Comparison of ENCODE assay signal across 19 cellular contexts in genomic region chr17:72425133-72425795, GRCh38.
DNase-seq lines count a peak whose midpoint lies in the region; ATAC-seq and TF ChIP-seq lines count a peak whose summit lies in the region.
"Had no signal": no experiment of that assay in that cellular context is flagged by ENCODE, and none has a peak within 500 bp of the region (broad histone marks: within the 10 kb centered on the region; RNA-seq: fewer than 3 reads in every experiment).

No MANE protein-coding gene starts in this region.

- no peak overlapping the region for H3K4me3 Mint-ChIP-seq in activated CD8-positive, alpha-beta T cell treated with anti-CD3 and anti-CD28 coated beads for 36 hours
- no peak overlapping the region for H3K4me3 Mint-ChIP-seq in activated CD8-positive, alpha-beta T cell treated with anti-CD3 and anti-CD28 coated beads, Interleukin-2, amount 10 ng/mL, durations not matched to agents 7 days and 5 days
- H3K4me3 Mint-ChIP-seq in T-helper 17 cell: no peak overlapping the region
- H3K4me3 Mint-ChIP-seq in stimulated activated memory B cell treated with anti-CD40 and anti-IgM and Interleukin-4, amounts not matched to agents 10 μg/mL and 1 μg/mL and 100 μg/mL, for 72 hours: no peak overlapping the region
- H3K4me3 Mint-ChIP-seq in stimulated activated naive CD8-positive, alpha-beta T cell treated with anti-CD3 and anti-CD28 coated beads, Interleukin-15, amount 100 ng/mL, for 72 hours: no peak overlapping the region
- H3K4me3 Mint-ChIP-seq: CD4-positive, alpha-beta T cell had no signal

- intact Hi-C loops in activated CD8-positive, alpha-beta T cell treated with anti-CD3 and anti-CD28 coated beads for 36 hours (cut with micrococcal nuclease): no loop called here
- intact Hi-C loops in colonic mucosa (cut with DNase I): loop anchor here (5.0 kb wide), 2 partner anchors 168 to 303 kb away; partner anchors contain the start of gene SOX9

- POLR2A ChIA-PET in activated CD8-positive, alpha-beta T cell treated with anti-CD3 and anti-CD28 coated beads for 36 hours (lab: Charles Lee): interaction anchor here (0.6 kb wide), 1 partner anchor 379 kb away, joined by 4 read pairs; no protein-coding TSS in a partner anchor
- POLR2A ChIA-PET in activated CD8-positive, alpha-beta T cell treated with anti-CD3 and anti-CD28 coated beads, Interleukin-2, amount 10 ng/mL, durations not matched to agents 7 days and 5 days (lab: Charles Lee): no interaction called here

- no peak overlapping the region for H3K27ac Mint-ChIP-seq in activated CD8-positive, alpha-beta T cell treated with anti-CD3 and anti-CD28 coated beads for 36 hours
- no peak overlapping the region for H3K27ac Mint-ChIP-seq in activated CD8-positive, alpha-beta T cell treated with anti-CD3 and anti-CD28 coated beads, Interleukin-2, amount 10 ng/mL, durations not matched to agents 7 days and 5 days
- H3K27ac Mint-ChIP-seq in T-helper 17 cell: peak overlapping the region; percentile 32
- H3K27ac Mint-ChIP-seq in stimulated activated memory B cell treated with anti-CD40 and anti-IgM and Interleukin-4, amounts not matched to agents 10 μg/mL and 1 μg/mL and 100 μg/mL, for 72 hours: peak overlapping the region; percentile 79
- H3K27ac Mint-ChIP-seq in stimulated activated naive CD8-positive, alpha-beta T cell treated with anti-CD3 and anti-CD28 coated beads, Interleukin-15, amount 100 ng/mL, for 72 hours: peak overlapping the region in 1 of 2 donors; percentile 12
- H3K27ac Mint-ChIP-seq: CD4-positive, alpha-beta T cell had no signal

- no peaks in the 10 kb centered on the region for H3K9me3 Mint-ChIP-seq in activated CD8-positive, alpha-beta T cell treated with anti-CD3 and anti-CD28 coated beads for 36 hours
- H3K9me3 Mint-ChIP-seq in activated CD8-positive, alpha-beta T cell treated with anti-CD3 and anti-CD28 coated beads, Interleukin-2, amount 10 ng/mL, durations not matched to agents 7 days and 5 days (ENCODE audit: insufficient read depth): no peaks in the 10 kb centered on the region
- peaks cover 5% of the 10 kb centered on the region for H3K9me3 Mint-ChIP-seq in stimulated activated memory B cell treated with anti-CD40 and anti-IgM and Interleukin-4, amounts not matched to agents 10 μg/mL and 1 μg/mL and 100 μg/mL, for 72 hours
- no peaks in the 10 kb centered on the region for H3K9me3 Mint-ChIP-seq in stimulated activated naive CD8-positive, alpha-beta T cell treated with anti-CD3 and anti-CD28 coated beads, Interleukin-15, amount 100 ng/mL, for 72 hours
- H3K9me3 Mint-ChIP-seq: CD4-positive, alpha-beta T cell had no signal

- H3K27ac ChIP-seq in colonic mucosa: no peak overlapping the region
- H3K27ac ChIP-seq: GM23248, KMS-11, SJCRH30 had no signal

- H3K36me3 ChIP-seq in colonic mucosa: no peaks in the 10 kb centered on the region
- H3K36me3 ChIP-seq: HAP-1, SJCRH30 had no signal

- in situ Hi-C loops in GM18951 (cut with MboI; ENCODE audit: low sequenced_read_pairs, unreplicated experiment): no loop called here

- no peaks in the 10 kb centered on the region for H3K36me3 Mint-ChIP-seq in activated CD8-positive, alpha-beta T cell treated with anti-CD3 and anti-CD28 coated beads for 36 hours (ENCODE audit: low read depth)
- H3K36me3 Mint-ChIP-seq in activated CD8-positive, alpha-beta T cell treated with anti-CD3 and anti-CD28 coated beads, Interleukin-2, amount 10 ng/mL, durations not matched to agents 7 days and 5 days (ENCODE audit: low read depth): no peaks in the 10 kb centered on the region
- H3K36me3 Mint-ChIP-seq in T-helper 17 cell (ENCODE audit: low read depth): no peaks in the 10 kb centered on the region
- peaks cover 6% of the 10 kb centered on the region for H3K36me3 Mint-ChIP-seq in stimulated activated memory B cell treated with anti-CD40 and anti-IgM and Interleukin-4, amounts not matched to agents 10 μg/mL and 1 μg/mL and 100 μg/mL, for 72 hours

- CTCF ChIA-PET in activated CD8-positive, alpha-beta T cell treated with anti-CD3 and anti-CD28 coated beads for 36 hours (lab: Charles Lee): no interaction called here
- CTCF ChIA-PET in activated CD8-positive, alpha-beta T cell treated with anti-CD3 and anti-CD28 coated beads, Interleukin-2, amount 10 ng/mL, durations not matched to agents 7 days and 5 days (lab: Charles Lee): no interaction called here

- TF ChIP-seq POLR2A in GM18951 (IDR thresholded peaks at IDR 0.05; ENCODE audit: extremely low read depth, insufficient read depth, insufficient read length): peak; percentile 10

- ATAC-seq in activated CD8-positive, alpha-beta T cell treated with anti-CD3 and anti-CD28 coated beads for 36 hours: no peak
- ATAC-seq in activated CD8-positive, alpha-beta T cell treated with anti-CD3 and anti-CD28 coated beads, Interleukin-2, amount 10 ng/mL, durations not matched to agents 7 days and 5 days: no peak
- no peak for ATAC-seq in T-helper 17 cell
- no peak for ATAC-seq in stimulated activated memory B cell treated with anti-CD40 and anti-IgM and Interleukin-4, amounts not matched to agents 10 μg/mL and 1 μg/mL and 100 μg/mL, for 72 hours
- ATAC-seq in stimulated activated naive CD8-positive, alpha-beta T cell treated with anti-CD3 and anti-CD28 coated beads, Interleukin-15, amount 100 ng/mL, for 72 hours: no peak
- ATAC-seq: PC-3 had no signal

- no peak overlapping the region for H3K4me3 ChIP-seq in colonic mucosa
- H3K4me3 ChIP-seq: GM23248, HAP-1, SJCRH30 had no signal

- peaks cover 19% of the 10 kb centered on the region for H3K4me1 Mint-ChIP-seq in activated CD8-positive, alpha-beta T cell treated with anti-CD3 and anti-CD28 coated beads for 36 hours (ENCODE audit: low read depth)
- H3K4me1 Mint-ChIP-seq in activated CD8-positive, alpha-beta T cell treated with anti-CD3 and anti-CD28 coated beads, Interleukin-2, amount 10 ng/mL, durations not matched to agents 7 days and 5 days (ENCODE audit: low read depth): peaks cover 6% of the 10 kb centered on the region
- peaks cover 25% of the 10 kb centered on the region for H3K4me1 Mint-ChIP-seq in T-helper 17 cell
- peaks cover 49% of the 10 kb centered on the region for H3K4me1 Mint-ChIP-seq in stimulated activated memory B cell treated with anti-CD40 and anti-IgM and Interleukin-4, amounts not matched to agents 10 μg/mL and 1 μg/mL and 100 μg/mL, for 72 hours
- peaks cover 20% of the 10 kb centered on the region for H3K4me1 Mint-ChIP-seq in stimulated activated naive CD8-positive, alpha-beta T cell treated with anti-CD3 and anti-CD28 coated beads, Interleukin-15, amount 100 ng/mL, for 72 hours

- no peak overlapping the region for H3K9ac ChIP-seq in colonic mucosa (ENCODE audit: low read depth in 2 of 2, low read length in 2 of 2)
- H3K9ac ChIP-seq: GM23248, KMS-11 had no signal

- H3K27me3 ChIP-seq in colonic mucosa: no peaks in the 10 kb centered on the region
- H3K27me3 ChIP-seq: SJCRH30 had no signal

- peaks cover 2% of the 10 kb centered on the region for H3K27me3 Mint-ChIP-seq in activated CD8-positive, alpha-beta T cell treated with anti-CD3 and anti-CD28 coated beads for 36 hours
- H3K27me3 Mint-ChIP-seq in activated CD8-positive, alpha-beta T cell treated with anti-CD3 and anti-CD28 coated beads, Interleukin-2, amount 10 ng/mL, durations not matched to agents 7 days and 5 days (ENCODE audit: low read depth): no peaks in the 10 kb centered on the region
- peaks cover 11% of the 10 kb centered on the region for H3K27me3 Mint-ChIP-seq in T-helper 17 cell
- peaks cover 11% of the 10 kb centered on the region for H3K27me3 Mint-ChIP-seq in stimulated activated memory B cell treated with anti-CD40 and anti-IgM and Interleukin-4, amounts not matched to agents 10 μg/mL and 1 μg/mL and 100 μg/mL, for 72 hours
- peaks cover 25% of the 10 kb centered on the region for H3K27me3 Mint-ChIP-seq in stimulated activated naive CD8-positive, alpha-beta T cell treated with anti-CD3 and anti-CD28 coated beads, Interleukin-15, amount 100 ng/mL, for 72 hours

- peak; percentile 10 for DNase-seq in activated CD8-positive, alpha-beta T cell treated with anti-CD3 and anti-CD28 coated beads for 36 hours
- no peak for DNase-seq in activated CD8-positive, alpha-beta T cell treated with anti-CD3 and anti-CD28 coated beads, Interleukin-2, amount 10 ng/mL, durations not matched to agents 7 days and 5 days
- no peak for DNase-seq in T-helper 17 cell
- no peak for DNase-seq in colonic mucosa
- DNase-seq in stimulated activated naive CD8-positive, alpha-beta T cell treated with anti-CD3 and anti-CD28 coated beads, Interleukin-15, amount 100 ng/mL, for 72 hours: no peak
- DNase-seq in NCI-H2081 treated with DMSO at 0.1 percent for 48 hours (lab: John Stamatoyannopoulos, UW): no peak
- DNase-seq: CD4-positive, alpha-beta T cell; DMS53; GM23248; NCI-H1417 treated with DMSO at 0.1 percent for 48 hours; NCI-H187 treated with DMSO at 0.1 percent for 48 hours; NCI-H345; NCI-H524 treated with DMSO at 0.1 percent for 48 hours; PC-3; SJCRH30 had no signal

- H3K4me1 ChIP-seq in colonic mucosa: peaks cover 15% of the 10 kb centered on the region
- H3K4me1 ChIP-seq: HAP-1 had no signal

- TF ChIP-seq CTCF in activated CD8-positive, alpha-beta T cell treated with anti-CD3 and anti-CD28 coated beads for 36 hours (IDR thresholded peaks at IDR 0.05): no peak
- no peak for TF ChIP-seq CTCF in colonic mucosa (IDR thresholded peaks at IDR 0.05)

- H3K9me3 ChIP-seq in T-helper 17 cell (ENCODE audit: control insufficient read depth, low read length, poor library complexity, severe bottlenecking) (no peaks in the 10 kb centered on the region), colonic mucosa (no peaks in the 10 kb centered on the region)
- H3K9me3 ChIP-seq: HAP-1, SJCRH30 had no signal

Comparison
In these comparisons a context has a peak if more than half of its experiments do, and no peak if none do; other contexts are left out.
1. H3K27ac Mint-ChIP-seq: peak in T-helper 17 cell (single experiment) and stimulated activated memory B cell treated with anti-CD40 and anti-IgM and Interleukin-4, amounts not matched to agents 10 μg/mL and 1 μg/mL and 100 μg/mL, for 72 hours (single experiment); none in activated CD8-positive, alpha-beta T cell treated with anti-CD3 and anti-CD28 coated beads for 36 hours (single experiment) and activated CD8-positive, alpha-beta T cell treated with anti-CD3 and anti-CD28 coated beads, Interleukin-2, amount 10 ng/mL, durations not matched to agents 7 days and 5 days (single experiment).